Comparison of ENCODE assay signal across 8 cellular contexts in the genomic region with DNA sequence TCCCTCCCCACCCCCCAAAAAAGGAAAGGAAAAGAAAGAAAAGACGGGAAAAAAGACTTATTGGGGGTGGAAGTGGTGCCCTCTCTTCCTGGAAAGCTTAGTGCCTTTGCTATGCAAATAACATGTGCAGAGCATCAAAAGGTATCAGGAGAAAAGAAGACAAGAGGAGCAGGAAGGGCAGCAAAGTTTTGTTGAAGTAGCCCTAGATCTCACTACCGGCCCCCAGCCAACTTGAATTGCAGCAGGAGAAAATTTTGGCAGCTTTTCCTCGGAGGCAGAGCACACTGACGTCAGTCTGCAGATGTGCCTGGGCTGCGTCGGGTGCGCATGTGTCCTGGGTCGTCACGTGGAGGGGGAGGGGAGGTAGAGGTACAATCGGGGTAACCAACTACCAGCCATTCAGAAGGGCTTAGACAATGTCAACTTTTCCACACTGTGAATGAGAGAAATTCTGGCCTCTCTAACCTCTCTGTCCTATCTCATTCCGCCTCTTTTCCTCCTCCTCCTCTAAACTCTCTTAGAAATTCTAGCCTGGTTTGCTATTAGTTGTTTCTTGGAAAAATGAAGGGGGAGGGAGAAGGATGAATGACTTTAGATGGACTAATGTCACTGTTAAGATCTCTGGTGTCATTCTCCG. TPM values are rescaled to one million over a fixed set of nuclear protein-coding genes. Genes with fewer than 3 reads are reported as not detected.
DNase-seq lines count a peak whose midpoint lies in the region; ATAC-seq and TF ChIP-seq lines count a peak whose summit lies in the region.

Gene ADAMTS6 (minus strand): TSS at position 286 of the 637 bp plus-strand sequence. CDS start 8,247 bp downstream, outside the sequence.

- peak within 1 kb of the TSS; percentile 48 for H3K27ac ChIP-seq in PC-3 (ENCODE audit: low read length)

- no TSS peak for BruUV-seq in PC-3 (replicated peaks; lab: Mats Ljungman, UMichigan)

- H3K4me1 ChIP-seq in PC-3 (ENCODE audit: insufficient read depth, low read length), result peaks cover 7% of the 10 kb centered on the region; the same call in 1 of the 2 replicates
- H3K4me1 ChIP-seq in mucosa of stomach (ENCODE audit: control insufficient read depth, insufficient read depth, low read length), result no peaks in the 10 kb centered on the region

- DNase-seq in CMK (ENCODE audit: low read depth), result peak; percentile 60
- peak; percentile 64 for DNase-seq in HK-2 (ENCODE audit: unreplicated experiment)
- DNase-seq in PC-3, result peak; percentile 59
- DNase-seq in activated T-cell treated with anti-CD3 and anti-CD28 coated beads, Interleukin-2, amount 50 U/mL, for 4 hours, result peak; percentile 74
- DNase-seq in stimulated activated CD8-positive, alpha-beta memory T cell treated with anti-CD3 and anti-CD28 coated beads, Interleukin-4, amount 100 ng/mL, for 48 hours, result peak; percentile 86

- H4K20me1 ChIP-seq in PC-3 (ENCODE audit: low read length), result no peaks in the 10 kb centered on the region

- ATAC-seq in GM19438 (IDR thresholded peaks at IDR 0.05; ENCODE audit: low read depth, unreplicated experiment), result peak; percentile 69
- ATAC-seq in PC-3, result peak; percentile 65
- ATAC-seq in activated T-cell treated with anti-CD3 and anti-CD28 coated beads, Interleukin-2, amount 50 U/mL, for 4 hours, result peak; percentile 94 to 97
- ATAC-seq in esophagus mucosa, result peak; percentile 90

- no peaks in the 10 kb centered on the region for H3K27me3 ChIP-seq in PC-3 (ENCODE audit: low read length)
- H3K27me3 ChIP-seq in mucosa of stomach (ENCODE audit: control insufficient read depth, insufficient read depth, low read length), result no peaks in the 10 kb centered on the region

- H3K79me2 ChIP-seq in PC-3 (ENCODE audit: low read length), result peaks cover 8% of the 10 kb centered on the region; the same call in 1 of the 2 replicates

- POLR2A ChIA-PET in PC-3 (lab: Charles Lee; ENCODE audit: unreplicated experiment), result no interaction called here

- H3K9me3 ChIP-seq in PC-3 (ENCODE audit: low read length), result no peaks in the 10 kb centered on the region
- H3K9me3 ChIP-seq in mucosa of stomach (ENCODE audit: control insufficient read depth, low read length), result no peaks in the 10 kb centered on the region

- no peaks in the 10 kb centered on the region for H3F3A ChIP-seq in PC-3 (ENCODE audit: low read length, unreplicated experiment)

- peak within 1 kb of the TSS; percentile 89 for H3K4me2 ChIP-seq in PC-3 (ENCODE audit: low read length)

- H3K36me3 Mint-ChIP-seq in activated T-cell treated with anti-CD3 and anti-CD28 coated beads, Interleukin-2, amount 50 U/mL, for 4 hours (ENCODE audit: insufficient read depth), result no peaks in the 10 kb centered on the region

- H3K4me3 ChIP-seq in PC-3 (ENCODE audit: low read length), result peak within 1 kb of the TSS; percentile 79
- H3K4me3 ChIP-seq in mucosa of stomach (ENCODE audit: low read length), result peak within 1 kb of the TSS; percentile 53

- H3K4me1 Mint-ChIP-seq in activated T-cell treated with anti-CD3 and anti-CD28 coated beads, Interleukin-2, amount 50 U/mL, for 4 hours (ENCODE audit: low read depth), result peaks cover 11% of the 10 kb centered on the region

- peak within 1 kb of the TSS; percentile 41; the same call in 1 of the 2 replicates for H3K9ac ChIP-seq in PC-3 (ENCODE audit: low read length)
- peak within 1 kb of the TSS; percentile 36 for H3K9ac ChIP-seq in mucosa of stomach (ENCODE audit: low read length)

- H3K36me3 ChIP-seq in PC-3 (ENCODE audit: low read depth, low read length) (no peaks in the 10 kb centered on the region), mucosa of stomach (ENCODE audit: control insufficient read depth, insufficient read depth, low read length) (no peaks in the 10 kb centered on the region)

- H2AFZ ChIP-seq in PC-3 (ENCODE audit: low read length), result peak within 1 kb of the TSS; percentile 86

- H3K9me3 Mint-ChIP-seq in activated T-cell treated with anti-CD3 and anti-CD28 coated beads, Interleukin-2, amount 50 U/mL, for 4 hours, result no peaks in the 10 kb centered on the region

- CTCF ChIA-PET in PC-3 (lab: Charles Lee), result interaction anchor here (0.6 kb wide), 1 partner anchor 669 kb away, joined by 8 read pairs; no protein-coding TSS in a partner anchor

- H3K9me2 ChIP-seq in PC-3 (replicated peaks; ENCODE audit: low read length), result no peaks in the 10 kb centered on the region

- TF ChIP-seq CTCF in PC-3 (conservative IDR thresholded peaks at IDR 0.05; ENCODE audit: low read depth, low read length), result no peak

- H3K4me3 Mint-ChIP-seq in activated T-cell treated with anti-CD3 and anti-CD28 coated beads, Interleukin-2, amount 50 U/mL, for 4 hours, result no peak within 1 kb of the TSS

- intact Hi-C loops in PC-3 (cut with micrococcal nuclease), result loop anchor here (2.0 to 5.0 kb wide), 2 partner anchors 264 to 381 kb away; no protein-coding TSS in a partner anchor

- H3K27me3 Mint-ChIP-seq in activated T-cell treated with anti-CD3 and anti-CD28 coated beads, Interleukin-2, amount 50 U/mL, for 4 hours (ENCODE audit: low read depth), result no peaks in the 10 kb centered on the region

RNA-seq across cellular contexts. Expression of gene ADAMTS6, which starts in this region (rescaled TPM):
- total RNA-seq in PC-3 (2014; rRNA removed) (1.5 and 1.7 TPM in 2 replicates), esophagus mucosa (1.2 TPM)
- total RNA-seq in activated T-cell treated with anti-CD3 and anti-CD28 coated beads, Interleukin-2, amount 50 U/mL, for 4 hours, result under 1 TPM; 0.27 to 0.63 (median 0.61) TPM

Comparison
In these comparisons a context has a peak if more than half of its experiments do, and no peak if none do; other contexts are left out.
1. Peak in every context shown above with its lines: DNase-seq, ATAC-seq, H3K4me3 ChIP-seq and H3K27ac ChIP-seq.
2. Peak in DNase-seq and ATAC-seq in activated T-cell treated with anti-CD3 and anti-CD28 coated beads, Interleukin-2, amount 50 U/mL, for 4 hours; RNA of the gene not detected or under 1 TPM.